ENCODE assay signal across 15 cellular contexts in the genomic region with DNA sequence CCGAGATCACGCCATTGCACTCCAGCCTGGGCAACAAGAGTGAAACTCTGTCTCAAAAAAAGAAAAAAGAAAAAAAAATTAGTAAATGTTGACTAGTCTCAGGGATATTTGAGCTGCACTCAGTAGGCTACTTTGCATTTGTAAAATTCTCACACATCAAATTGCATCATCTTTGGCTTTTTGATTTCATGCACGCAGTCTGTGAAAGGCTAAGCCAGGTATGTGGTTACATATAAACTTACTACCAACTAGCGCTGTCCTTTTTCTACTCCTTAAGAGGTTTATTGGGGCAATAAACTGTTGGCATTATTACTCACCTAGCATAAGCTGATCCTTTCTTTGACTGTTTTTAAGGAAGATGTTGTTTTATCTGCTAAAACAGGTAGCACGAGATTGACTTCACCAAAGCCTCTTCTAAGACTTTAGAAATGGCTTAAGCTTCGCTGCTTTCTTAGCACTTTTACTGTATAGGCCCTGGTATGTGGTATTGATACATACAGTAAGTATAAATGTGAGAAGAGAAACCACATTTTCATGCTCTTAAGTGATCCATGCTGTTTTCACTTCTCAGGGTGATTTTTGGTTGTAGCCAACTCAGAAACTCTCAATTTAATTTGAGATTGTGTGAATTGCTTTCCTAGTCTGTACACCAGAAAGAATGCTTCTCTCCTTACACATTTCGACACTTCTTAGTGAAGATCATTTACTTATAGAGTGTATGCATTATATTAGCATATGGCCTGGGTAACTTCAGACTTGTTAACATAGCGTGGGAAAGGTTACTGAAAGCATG.
DNase-seq lines count a peak whose midpoint lies in the region; ATAC-seq and TF ChIP-seq lines count a peak whose summit lies in the region.
"Had no signal": no experiment of that assay in that cellular context is flagged by ENCODE, and none has a peak within 500 bp of the region (broad histone marks: within the 10 kb centered on the region; RNA-seq: fewer than 3 reads in every experiment).

No MANE protein-coding gene starts in this region.

- TF ChIP-seq CTCF in VCaP (conservative IDR thresholded peaks at IDR 0.05), result no peak

- H3K4me3 Mint-ChIP-seq in activated T-cell treated with anti-CD3 and anti-CD28 coated beads, Interleukin-2, amount 50 U/mL, for 4 hours, result no peak overlapping the region
- H3K4me3 Mint-ChIP-seq: B cell, naive B cell had no signal

- H3K9me3 Mint-ChIP-seq in activated T-cell treated with anti-CD3 and anti-CD28 coated beads, Interleukin-2, amount 50 U/mL, for 4 hours, result peaks cover 7% of the 10 kb centered on the region
- H3K9me3 Mint-ChIP-seq: activated T-helper 2 cell treated with anti-CD3 and anti-CD28 coated beads, Interferon-gamma antibody, Interleukin-2, Interleukin-4, amounts not matched to agents 10 μg/mL and 5 μg/mL and 100 μg/mL, durations not matched to agents 14 hours and 24 hours and 36 hours had no signal

- H3K27ac ChIP-seq in VCaP, result peak overlapping the region; percentile 17
- H3K27ac ChIP-seq: KMS-11 had no signal

- H3K27me3 Mint-ChIP-seq in activated T-cell treated with anti-CD3 and anti-CD28 coated beads, Interleukin-2, amount 50 U/mL, for 4 hours (ENCODE audit: low read depth), result no peaks in the 10 kb centered on the region
- H3K27me3 Mint-ChIP-seq: B cell, naive B cell had no signal

- peak; percentile 80 for ATAC-seq in GM18519 (IDR thresholded peaks at IDR 0.05; ENCODE audit: low FRiP score, unreplicated experiment)
- ATAC-seq in GM21528 (IDR thresholded peaks at IDR 0.05; ENCODE audit: low FRiP score, unreplicated experiment), result peak; percentile 92
- peak; percentile 78 for ATAC-seq in HG03097 (IDR thresholded peaks at IDR 0.05; ENCODE audit: low FRiP score, unreplicated experiment)
- no peak for ATAC-seq in activated T-cell treated with anti-CD3 and anti-CD28 coated beads, Interleukin-2, amount 50 U/mL, for 4 hours

- no peaks in the 10 kb centered on the region for H3K4me1 Mint-ChIP-seq in activated T-cell treated with anti-CD3 and anti-CD28 coated beads, Interleukin-2, amount 50 U/mL, for 4 hours (ENCODE audit: low read depth)

- DNase-seq in UCSD-AML1 (lab: John Stamatoyannopoulos, UW; ENCODE audit: unreplicated experiment) (no peak), mucosa of gallbladder (ENCODE audit: low spot score) (no peak), NCI-H510A (lab: John Stamatoyannopoulos, UW) (no peak)
- no peak for DNase-seq in activated T-cell treated with anti-CD3 and anti-CD28 coated beads, Interleukin-2, amount 50 U/mL, for 4 hours
- DNase-seq: activated CD4-positive, alpha-beta T cell treated with anti-CD3 and anti-CD28 coated beads for 48 hours; effector CD4-positive, alpha-beta T cell; naive B cell; NCI-H2107 had no signal

- no peaks in the 10 kb centered on the region for H3K36me3 Mint-ChIP-seq in activated T-cell treated with anti-CD3 and anti-CD28 coated beads, Interleukin-2, amount 50 U/mL, for 4 hours (ENCODE audit: insufficient read depth)

Comparison
In these comparisons a context has a peak if more than half of its experiments do, and no peak if none do; other contexts are left out.
1. ATAC-seq: peak in GM18519 (single experiment), GM21528 (single experiment) and HG03097 (single experiment); none in activated T-cell treated with anti-CD3 and anti-CD28 coated beads, Interleukin-2, amount 50 U/mL, for 4 hours (0 of 2).